ENCODE assay signal across 36 cellular contexts in genomic region chr2:236302555-236302954, GRCh38. TPM values are rescaled to one million over a fixed set of nuclear protein-coding genes. Genes with fewer than 3 reads are reported as not detected.
"Had no signal": no experiment of that assay in that cellular context is flagged by ENCODE, and none has a peak within 500 bp of the region (broad histone marks: within the 10 kb centered on the region; RNA-seq: fewer than 3 reads in every experiment).

No MANE protein-coding gene starts in this region.

- H3K4me1 ChIP-seq: ascending aorta had no signal

- H3K27me3 ChIP-seq: ascending aorta, cardiac muscle cell had no signal

- H3K27ac ChIP-seq: ascending aorta, cardiac muscle cell, VCaP had no signal

- DNase-seq: activated B cell treated with CpG ODN at 0.5 μM for 24 hours; activated CD4-positive, alpha-beta memory T cell treated with anti-CD3 and anti-CD28 coated beads for 36 hours; activated CD4-positive, alpha-beta T cell treated with anti-CD3 and anti-CD28 coated beads for 4 hours; activated CD4-positive, alpha-beta T cell treated with anti-CD3 and anti-CD28 coated beads, Interleukin-2, amount 10 ng/mL, durations not matched to agents 24 days and 14 days; activated CD4-positive, alpha-beta T cell treated with anti-CD3 and anti-CD28 coated beads, Interleukin-2, amount 50 U/mL, for 1 hour; activated CD4-positive, alpha-beta T cell treated with anti-CD3 and anti-CD28 coated beads, Interleukin-2, amount 50 U/mL, for 4 hours; activated CD4-positive, CD25-positive, alpha-beta regulatory T cell treated with anti-CD3 and anti-CD28 coated beads, Interleukin-2, amount 50 U/mL, for 72 hours; activated CD8-positive, alpha-beta memory T cell treated with anti-CD3 and anti-CD28 coated beads, Interleukin-2, amount 50 U/mL, for 4 hours; activated CD8-positive, alpha-beta T cell treated with anti-CD3 and anti-CD28 coated beads for 36 hours; activated effector memory CD4-positive, alpha-beta T cell treated with anti-CD3 and anti-CD28 coated beads, Interleukin-2, amount 50 U/mL, for 16 hours; activated gamma-delta T cell treated with Interleukin-2 at 50 U/mL for 16 hours; activated naive CD4-positive, alpha-beta T cell; activated naive CD4-positive, alpha-beta T cell treated with anti-CD3 and anti-CD28 coated beads, Interleukin-2, amount 10 ng/mL, durations not matched to agents 7 days and 5 days; activated naive CD8-positive, alpha-beta T cell treated with anti-CD3 and anti-CD28 coated beads, Interleukin-2, amount 10 ng/mL, durations not matched to agents 7 days and 5 days; activated naive CD8-positive, alpha-beta T cell treated with anti-CD3 and anti-CD28 coated beads, Interleukin-2, amount 50 U/mL, for 24 hours; activated T-cell treated with anti-CD3 and anti-CD28 coated beads for 4 hours; activated T-cell treated with anti-CD3 and anti-CD28 coated beads, Interleukin-2, amount 50 U/mL, for 1 hour; activated T-cell treated with anti-CD3 and anti-CD28 coated beads, Interleukin-2, amount 50 U/mL, for 4 hours; activated T-cell treated with anti-CD3 and anti-CD28 coated beads, Interleukin-2, amount 50 U/mL, for 72 hours; amygdala; anterior cingulate cortex; caudate nucleus; T-cell; T-helper 17 cell; T1000 had no signal

- FAIRE-seq: bronchial epithelial cell, TTC549 had no signal

- H3K4me3 ChIP-seq: ascending aorta, cardiac muscle cell had no signal

- H3K36me3 ChIP-seq: ascending aorta, cardiac muscle cell had no signal

- ATAC-seq: activated CD8-positive, alpha-beta T cell treated with anti-CD3 and anti-CD28 coated beads for 36 hours; activated naive CD8-positive, alpha-beta T cell treated with anti-CD3 and anti-CD28 coated beads, Interleukin-2, amount 50 U/mL, for 24 hours; activated T-cell treated with anti-CD3 and anti-CD28 coated beads, Interleukin-2, amount 50 U/mL, for 4 hours; activated T-cell treated with anti-CD3 and anti-CD28 coated beads, Interleukin-2, amount 50 U/mL, for 72 hours; activated T-helper 17 cell treated with anti-CD3 and anti-CD28 coated beads, Interleukin-2, amount 50 U/mL, for 72 hours; T-cell; T-helper 17 cell had no signal

- H3K9me3 ChIP-seq: ascending aorta had no signal

RNA-seq across cellular contexts. Expression of gene ASB18, which starts 38.3 kb away (rescaled TPM):
- total RNA-seq: activated B cell treated with CpG ODN at 0.5 μM for 24 hours; activated CD4-positive, alpha-beta memory T cell treated with anti-CD3 and anti-CD28 coated beads for 36 hours; activated CD4-positive, alpha-beta T cell treated with anti-CD3 and anti-CD28 coated beads, Interleukin-2, amount 10 ng/mL, durations not matched to agents 24 days and 14 days; activated CD8-positive, alpha-beta memory T cell treated with anti-CD3 and anti-CD28 coated beads for 36 hours; activated CD8-positive, alpha-beta T cell treated with anti-CD3 and anti-CD28 coated beads for 36 hours; activated naive CD8-positive, alpha-beta T cell treated with anti-CD3 and anti-CD28 coated beads, Interleukin-2, amount 10 ng/mL, durations not matched to agents 7 days and 5 days; activated T-cell treated with anti-CD3 and anti-CD28 coated beads, Interleukin-2, amount 50 U/mL, for 4 hours; activated T-cell treated with anti-CD3 and anti-CD28 coated beads, Interleukin-2, amount 50 U/mL, for 72 hours; activated T-helper 1 cell treated with anti-CD3 and anti-CD28 coated beads, Interleukin-12 subunit alpha, Interleukin-12 subunit beta, Interleukin-2, Interleukin-4 antibody, amounts not matched to agents 30 ng/mL and 10 ng/mL and 1 ng/mL, durations not matched to agents 14 hours and 24 hours and 36 hours; activated T-helper 17 cell treated with anti-CD3 and anti-CD28 coated beads, Interleukin-2, amount 50 U/mL, for 72 hours; ascending aorta; bronchial epithelial cell; cardiac muscle cell; T-cell; T-helper 1 cell treated with Interleukin-12 subunit alpha and Interleukin-12 subunit beta and Interleukin-4 antibody, amounts not matched to agents 30 ng/mL and 1 ng/mL, for 36 hours; T-helper 17 cell; T-helper 2 cell treated with Interferon-gamma antibody and Interleukin-4, amounts not matched to agents 100 ng/mL and 5 ng/mL, for 36 hours had no signal
- polyA plus RNA-seq: adipose tissue had no signal
